1 cellular context compared by ENCODE assay signal in genomic region chr11:44030996-44031395, GRCh38.
TF ChIP-seq lines count a peak whose summit lies in the region.

No MANE protein-coding gene starts in this region.

TF ChIP-seq in GM23338, 12 proteins besides CTCF, POLR2A, EP300 and RAD21 (continued from another document):
- TF ChIP-seq, protein P1, sequence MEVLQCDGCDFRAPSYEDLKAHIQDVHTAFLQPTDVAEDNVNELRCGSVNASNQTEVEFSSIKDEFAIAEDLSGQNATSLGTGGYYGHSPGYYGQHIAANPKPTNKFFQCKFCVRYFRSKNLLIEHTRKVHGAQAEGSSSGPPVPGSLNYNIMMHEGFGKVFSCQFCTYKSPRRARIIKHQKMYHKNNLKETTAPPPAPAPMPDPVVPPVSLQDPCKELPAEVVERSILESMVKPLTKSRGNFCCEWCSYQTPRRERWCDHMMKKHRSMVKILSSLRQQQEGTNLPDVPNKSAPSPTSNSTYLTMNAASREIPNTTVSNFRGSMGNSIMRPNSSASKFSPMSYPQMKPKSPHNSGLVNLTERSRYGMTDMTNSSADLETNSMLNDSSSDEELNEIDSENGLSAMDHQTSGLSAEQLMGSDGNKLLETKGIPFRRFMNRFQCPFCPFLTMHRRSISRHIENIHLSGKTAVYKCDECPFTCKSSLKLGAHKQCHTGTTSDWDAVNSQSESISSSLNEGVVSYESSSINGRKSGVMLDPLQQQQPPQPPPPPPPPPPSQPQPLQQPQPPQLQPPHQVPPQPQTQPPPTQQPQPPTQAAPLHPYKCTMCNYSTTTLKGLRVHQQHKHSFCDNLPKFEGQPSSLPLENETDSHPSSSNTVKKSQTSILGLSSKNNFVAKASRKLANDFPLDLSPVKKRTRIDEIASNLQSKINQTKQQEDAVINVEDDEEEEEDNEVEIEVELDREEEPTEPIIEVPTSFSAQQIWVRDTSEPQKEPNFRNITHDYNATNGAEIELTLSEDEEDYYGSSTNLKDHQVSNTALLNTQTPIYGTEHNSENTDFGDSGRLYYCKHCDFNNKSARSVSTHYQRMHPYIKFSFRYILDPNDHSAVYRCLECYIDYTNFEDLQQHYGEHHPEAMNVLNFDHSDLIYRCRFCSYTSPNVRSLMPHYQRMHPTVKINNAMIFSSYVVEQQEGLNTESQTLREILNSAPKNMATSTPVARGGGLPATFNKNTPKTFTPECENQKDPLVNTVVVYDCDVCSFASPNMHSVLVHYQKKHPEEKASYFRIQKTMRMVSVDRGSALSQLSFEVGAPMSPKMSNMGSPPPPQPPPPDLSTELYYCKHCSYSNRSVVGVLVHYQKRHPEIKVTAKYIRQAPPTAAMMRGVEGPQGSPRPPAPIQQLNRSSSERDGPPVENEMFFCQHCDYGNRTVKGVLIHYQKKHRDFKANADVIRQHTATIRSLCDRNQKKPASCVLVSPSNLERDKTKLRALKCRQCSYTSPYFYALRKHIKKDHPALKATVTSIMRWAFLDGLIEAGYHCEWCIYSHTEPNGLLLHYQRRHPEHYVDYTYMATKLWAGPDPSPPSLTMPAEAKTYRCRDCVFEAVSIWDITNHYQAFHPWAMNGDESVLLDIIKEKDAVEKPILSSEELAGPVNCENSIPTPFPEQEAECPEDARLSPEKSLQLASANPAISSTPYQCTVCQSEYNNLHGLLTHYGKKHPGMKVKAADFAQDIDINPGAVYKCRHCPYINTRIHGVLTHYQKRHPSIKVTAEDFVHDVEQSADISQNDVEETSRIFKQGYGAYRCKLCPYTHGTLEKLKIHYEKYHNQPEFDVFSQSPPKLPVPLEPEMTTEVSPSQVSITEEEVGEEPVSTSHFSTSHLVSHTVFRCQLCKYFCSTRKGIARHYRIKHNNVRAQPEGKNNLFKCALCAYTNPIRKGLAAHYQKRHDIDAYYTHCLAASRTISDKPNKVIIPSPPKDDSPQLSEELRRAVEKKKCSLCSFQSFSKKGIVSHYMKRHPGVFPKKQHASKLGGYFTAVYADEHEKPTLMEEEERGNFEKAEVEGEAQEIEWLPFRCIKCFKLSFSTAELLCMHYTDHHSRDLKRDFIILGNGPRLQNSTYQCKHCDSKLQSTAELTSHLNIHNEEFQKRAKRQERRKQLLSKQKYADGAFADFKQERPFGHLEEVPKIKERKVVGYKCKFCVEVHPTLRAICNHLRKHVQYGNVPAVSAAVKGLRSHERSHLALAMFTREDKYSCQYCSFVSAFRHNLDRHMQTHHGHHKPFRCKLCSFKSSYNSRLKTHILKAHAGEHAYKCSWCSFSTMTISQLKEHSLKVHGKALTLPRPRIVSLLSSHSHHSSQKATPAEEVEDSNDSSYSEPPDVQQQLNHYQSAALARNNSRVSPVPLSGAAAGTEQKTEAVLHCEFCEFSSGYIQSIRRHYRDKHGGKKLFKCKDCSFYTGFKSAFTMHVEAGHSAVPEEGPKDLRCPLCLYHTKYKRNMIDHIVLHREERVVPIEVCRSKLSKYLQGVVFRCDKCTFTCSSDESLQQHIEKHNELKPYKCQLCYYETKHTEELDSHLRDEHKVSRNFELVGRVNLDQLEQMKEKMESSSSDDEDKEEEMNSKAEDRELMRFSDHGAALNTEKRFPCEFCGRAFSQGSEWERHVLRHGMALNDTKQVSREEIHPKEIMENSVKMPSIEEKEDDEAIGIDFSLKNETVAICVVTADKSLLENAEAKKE (CRISPR knock-in tag; IDR thresholded peaks at IDR 0.05) = no peak
- TF ChIP-seq, protein P2, sequence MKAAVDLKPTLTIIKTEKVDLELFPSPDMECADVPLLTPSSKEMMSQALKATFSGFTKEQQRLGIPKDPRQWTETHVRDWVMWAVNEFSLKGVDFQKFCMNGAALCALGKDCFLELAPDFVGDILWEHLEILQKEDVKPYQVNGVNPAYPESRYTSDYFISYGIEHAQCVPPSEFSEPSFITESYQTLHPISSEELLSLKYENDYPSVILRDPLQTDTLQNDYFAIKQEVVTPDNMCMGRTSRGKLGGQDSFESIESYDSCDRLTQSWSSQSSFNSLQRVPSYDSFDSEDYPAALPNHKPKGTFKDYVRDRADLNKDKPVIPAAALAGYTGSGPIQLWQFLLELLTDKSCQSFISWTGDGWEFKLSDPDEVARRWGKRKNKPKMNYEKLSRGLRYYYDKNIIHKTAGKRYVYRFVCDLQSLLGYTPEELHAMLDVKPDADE (IDR thresholded peaks at IDR 0.05) = no peak
- no peak for TF ChIP-seq JUNB (IDR thresholded peaks at IDR 0.05; ENCODE audit: unreplicated experiment)
